ENCODE assay signal across 16 cellular contexts in the genomic region with DNA sequence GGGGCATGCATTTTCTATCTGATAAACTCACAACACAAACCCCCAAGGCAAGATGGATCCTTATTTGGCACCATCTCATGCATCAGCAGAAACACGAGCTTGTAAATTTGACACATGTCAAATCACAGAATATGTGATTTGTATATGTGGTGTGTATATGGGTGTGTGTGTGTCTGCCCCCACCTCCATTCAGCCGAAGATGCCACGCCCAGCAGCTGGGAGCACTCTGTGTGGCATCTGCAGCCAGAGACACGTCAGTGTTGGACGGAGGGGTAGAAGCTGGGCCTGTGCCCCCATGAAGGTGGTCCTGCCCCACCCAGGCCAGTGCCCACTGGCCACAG.
"Had no signal": no experiment of that assay in that cellular context is flagged by ENCODE, and none has a peak within 500 bp of the region (broad histone marks: within the 10 kb centered on the region; RNA-seq: fewer than 3 reads in every experiment).

No MANE protein-coding gene starts in this region.

- H3K4me3 ChIP-seq: ascending aorta, dorsolateral prefrontal cortex, esophagus muscularis mucosa, transverse colon had no signal

- ATAC-seq: right cardiac atrium, T-cell had no signal

- DNase-seq: activated CD8-positive, alpha-beta memory T cell treated with anti-CD3 and anti-CD28 coated beads, Interleukin-2, amount 50 U/mL, for 4 hours; activated gamma-delta T cell treated with Interleukin-2 at 50 U/mL for 16 hours; dorsolateral prefrontal cortex; right cardiac atrium; T-cell; T1000 had no signal

- H3K4me3 Mint-ChIP-seq: activated CD4-positive, alpha-beta T cell treated with anti-CD3 and anti-CD28 coated beads for 36 hours; activated CD8-positive, alpha-beta T cell treated with anti-CD3 and anti-CD28 coated beads for 36 hours; activated naive CD8-positive, alpha-beta T cell treated with anti-CD3 and anti-CD28 coated beads, Interleukin-2, amount 10 ng/mL, durations not matched to agents 7 days and 5 days; activated T-cell treated with anti-CD3 and anti-CD28 coated beads, Interleukin-2, amount 50 U/mL, for 72 hours; memory B cell; stimulated activated memory B cell treated with anti-CD40 and anti-IgM and Interleukin-4, amounts not matched to agents 10 μg/mL and 1 μg/mL and 100 μg/mL, for 72 hours; T-cell had no signal

- H3K27me3 Mint-ChIP-seq: activated CD4-positive, alpha-beta T cell treated with anti-CD3 and anti-CD28 coated beads for 36 hours; activated CD8-positive, alpha-beta T cell treated with anti-CD3 and anti-CD28 coated beads for 36 hours; activated naive CD8-positive, alpha-beta T cell treated with anti-CD3 and anti-CD28 coated beads, Interleukin-2, amount 10 ng/mL, durations not matched to agents 7 days and 5 days; memory B cell; stimulated activated memory B cell treated with anti-CD40 and anti-IgM and Interleukin-4, amounts not matched to agents 10 μg/mL and 1 μg/mL and 100 μg/mL, for 72 hours; T-cell had no signal

- H3K9me3 ChIP-seq: ascending aorta, esophagus muscularis mucosa, neutrophil, transverse colon had no signal

- H3K27ac ChIP-seq: ascending aorta, dorsolateral prefrontal cortex, esophagus muscularis mucosa, neutrophil, transverse colon had no signal

- H3K9me3 Mint-ChIP-seq: activated CD8-positive, alpha-beta T cell treated with anti-CD3 and anti-CD28 coated beads for 36 hours; activated naive CD8-positive, alpha-beta T cell treated with anti-CD3 and anti-CD28 coated beads, Interleukin-2, amount 10 ng/mL, durations not matched to agents 7 days and 5 days; activated T-cell treated with anti-CD3 and anti-CD28 coated beads, Interleukin-2, amount 50 U/mL, for 72 hours; memory B cell; stimulated activated memory B cell treated with anti-CD40 and anti-IgM and Interleukin-4, amounts not matched to agents 10 μg/mL and 1 μg/mL and 100 μg/mL, for 72 hours; T-cell had no signal

- H3K4me1 ChIP-seq: ascending aorta, esophagus muscularis mucosa, transverse colon had no signal

- H3K36me3 ChIP-seq: ascending aorta, esophagus muscularis mucosa, neutrophil, transverse colon had no signal

- H3K27me3 ChIP-seq: ascending aorta, dorsolateral prefrontal cortex, esophagus muscularis mucosa, neutrophil, transverse colon had no signal

- H3K4me1 Mint-ChIP-seq: activated CD4-positive, alpha-beta T cell treated with anti-CD3 and anti-CD28 coated beads for 36 hours; activated naive CD8-positive, alpha-beta T cell treated with anti-CD3 and anti-CD28 coated beads, Interleukin-2, amount 10 ng/mL, durations not matched to agents 7 days and 5 days; memory B cell; stimulated activated memory B cell treated with anti-CD40 and anti-IgM and Interleukin-4, amounts not matched to agents 10 μg/mL and 1 μg/mL and 100 μg/mL, for 72 hours; T-cell had no signal

- H3K36me3 Mint-ChIP-seq: activated naive CD8-positive, alpha-beta T cell treated with anti-CD3 and anti-CD28 coated beads, Interleukin-2, amount 10 ng/mL, durations not matched to agents 7 days and 5 days; memory B cell; stimulated activated memory B cell treated with anti-CD40 and anti-IgM and Interleukin-4, amounts not matched to agents 10 μg/mL and 1 μg/mL and 100 μg/mL, for 72 hours; T-cell had no signal

- H3K27ac Mint-ChIP-seq: activated CD4-positive, alpha-beta T cell treated with anti-CD3 and anti-CD28 coated beads for 36 hours; activated CD8-positive, alpha-beta T cell treated with anti-CD3 and anti-CD28 coated beads for 36 hours; activated naive CD8-positive, alpha-beta T cell treated with anti-CD3 and anti-CD28 coated beads, Interleukin-2, amount 10 ng/mL, durations not matched to agents 7 days and 5 days; activated T-cell treated with anti-CD3 and anti-CD28 coated beads, Interleukin-2, amount 50 U/mL, for 72 hours; memory B cell; stimulated activated memory B cell treated with anti-CD40 and anti-IgM and Interleukin-4, amounts not matched to agents 10 μg/mL and 1 μg/mL and 100 μg/mL, for 72 hours; T-cell had no signal
